In genomic region chr14:91796622-91797347, GRCh38 we compare ENCODE assay signal across 16 cellular contexts.
DNase-seq lines count a peak whose midpoint lies in the region; ATAC-seq, FAIRE-seq and TF ChIP-seq lines count a peak whose summit lies in the region.
"Had no signal": no experiment of that assay in that cellular context is flagged by ENCODE, and none has a peak within 500 bp of the region (broad histone marks: within the 10 kb centered on the region; RNA-seq: fewer than 3 reads in every experiment).

No MANE protein-coding gene starts in this region.

- peaks cover 41 to 63% of the 10 kb centered on the region in 2 donors for H3K36me3 Mint-ChIP-seq in CD4-positive, alpha-beta memory T cell

- H3K4me1 ChIP-seq in CD4-positive, alpha-beta memory T cell (ENCODE audit: insufficient read depth, low read length) = peaks cover 9% of the 10 kb centered on the region
- no peaks in the 10 kb centered on the region for H3K4me1 ChIP-seq in adipocyte (ENCODE audit: control insufficient read depth, insufficient read depth, low read length)
- H3K4me1 ChIP-seq: colonic mucosa had no signal

- H3K27ac ChIP-seq in CD4-positive, alpha-beta memory T cell (ENCODE audit: low read depth, low read length) = no peak overlapping the region
- H3K27ac ChIP-seq: colonic mucosa, parathyroid adenoma had no signal

- no peaks in the 10 kb centered on the region for H3K27me3 ChIP-seq in CD4-positive, alpha-beta memory T cell (ENCODE audit: insufficient read depth, low read length)
- no peaks in the 10 kb centered on the region for H3K27me3 ChIP-seq in adipocyte (replicated peaks; ENCODE audit: control insufficient read depth, insufficient read depth, low read length)
- H3K27me3 ChIP-seq: colonic mucosa had no signal

- no peaks in the 10 kb centered on the region for H3K9me3 Mint-ChIP-seq in CD4-positive, alpha-beta memory T cell

- H3K27me3 Mint-ChIP-seq in CD4-positive, alpha-beta memory T cell = no peaks in the 10 kb centered on the region

- no peak overlapping the region for H3K4me3 Mint-ChIP-seq in CD4-positive, alpha-beta memory T cell

- peaks cover 34% of the 10 kb centered on the region for H3K36me3 ChIP-seq in CD4-positive, alpha-beta memory T cell (ENCODE audit: insufficient read depth, low read length)
- H3K36me3 ChIP-seq in adipocyte (ENCODE audit: control insufficient read depth, insufficient read depth, low read length, severe bottlenecking) = peaks cover 4% of the 10 kb centered on the region
- H3K36me3 ChIP-seq: colonic mucosa had no signal

- H3K9ac ChIP-seq in adipocyte (ENCODE audit: low read length) = no peak overlapping the region
- H3K9ac ChIP-seq: parathyroid adenoma had no signal

- H3K4me3 ChIP-seq in CD4-positive, alpha-beta memory T cell (ENCODE audit: low read length in 2 of 2) = no peak overlapping the region
- H3K4me3 ChIP-seq in adipocyte (ENCODE audit: low read length) = no peak overlapping the region
- H3K4me3 ChIP-seq: colonic mucosa had no signal

- TF ChIP-seq CTCF in AG09319 (IDR thresholded peaks at IDR 0.05; ENCODE audit: low read depth, low read length) = no peak

- ATAC-seq in sciatic nerve = no peak
- no peak for ATAC-seq in HG03280 (IDR thresholded peaks at IDR 0.05; ENCODE audit: unreplicated experiment)
- ATAC-seq: HCT116 had no signal

- peak; percentile 3 for DNase-seq in AG09319 (ENCODE audit: extremely low read depth, low read depth)
- no peak for DNase-seq in CD4-positive, alpha-beta memory T cell
- peak; percentile 20 for DNase-seq in adipocyte (ENCODE audit: low read depth)
- no peak for DNase-seq in SHP77 (lab: John Stamatoyannopoulos, UW)
- DNase-seq in sciatic nerve (ENCODE audit: low spot score) = no peak
- DNase-seq: activated gamma-delta T cell, colonic mucosa, KBM-7, NCI-H1105 treated with DMSO at 0.1 percent for 48 hours, NCI-H2227 treated with DMSO at 0.1 percent for 48 hours, SIG-M5, T-helper 9 cell had no signal

- H3K9me3 ChIP-seq in CD4-positive, alpha-beta memory T cell (ENCODE audit: control insufficient read depth in 1 of 2, low read length in 2 of 2) = no peaks in the 10 kb centered on the region
- H3K9me3 ChIP-seq in adipocyte (ENCODE audit: control insufficient read depth, low read length) = peaks cover 7% of the 10 kb centered on the region
- H3K9me3 ChIP-seq: colonic mucosa had no signal

- CTCF ChIA-PET in CD4-positive, alpha-beta memory T cell (lab: Charles Lee; ENCODE audit: partially characterized antibody) = interaction anchor here (1.1 to 1.4 kb wide), 3 partner anchors 70 to 200 kb away, joined by 3 to 9 read pairs (median 4); no protein-coding TSS in a partner anchor

- peak overlapping the region; percentile 8 to 89 (median 48) for H3K27ac Mint-ChIP-seq in CD4-positive, alpha-beta memory T cell

- POLR2A ChIA-PET in CD4-positive, alpha-beta memory T cell (lab: Charles Lee; ENCODE audit: partially characterized antibody) = interaction anchor here (0.9 to 1.5 kb wide), 3 partner anchors 68 to 150 kb away, joined by 3 read pairs; no protein-coding TSS in a partner anchor

- peak; percentile 85 for FAIRE-seq in islet of Langerhans (lab: Jason Lieb, UNC)

- peaks cover 13 to 36% (median 23%) of the 10 kb centered on the region in 4 donors for H3K4me1 Mint-ChIP-seq in CD4-positive, alpha-beta memory T cell

- intact Hi-C loops in CD4-positive, alpha-beta memory T cell (cut with micrococcal nuclease) = loop anchor here (5.0 kb wide), 1 partner anchor 36 kb away; no protein-coding TSS in a partner anchor
- intact Hi-C loops in sciatic nerve (cut with DNase I) = no loop called here

Comparison
In these comparisons a context has a peak if more than half of its experiments do, and no peak if none do; other contexts are left out.
1. DNase-seq: peak in AG09319 (single experiment) and adipocyte (single experiment); none in CD4-positive, alpha-beta memory T cell (0 of 5), SHP77 (0 of 2) and sciatic nerve (single experiment).